10 cellular contexts compared by ENCODE assay signal in genomic region chr2:43268066-43268971, GRCh38. TPM values are rescaled to one million over a fixed set of nuclear protein-coding genes. Genes with fewer than 3 reads are reported as not detected.
A peak's percentile ranks its signal among the peaks of the same experiment; 100 is the strongest.
DNase-seq lines count a peak whose midpoint lies in the region; ATAC-seq, FAIRE-seq and TF ChIP-seq lines count a peak whose summit lies in the region.
"Had no signal": no experiment of that assay in that cellular context is flagged by ENCODE, and none has a peak within 500 bp of the region (broad histone marks: within the 10 kb centered on the region; RNA-seq: fewer than 3 reads in every experiment).

No MANE protein-coding gene starts in this region.

- no peaks in the 10 kb centered on the region for H3K27me3 Mint-ChIP-seq in H9 (ENCODE audit: low read depth)
- H3K27me3 Mint-ChIP-seq in central memory CD8-positive, alpha-beta T cell = no peaks in the 10 kb centered on the region
- H3K27me3 Mint-ChIP-seq: activated B cell treated with CpG ODN at 0.5 μM for 24 hours had no signal

- no peaks in the 10 kb centered on the region for H3K23me2 ChIP-seq in H9 (ENCODE audit: insufficient read length, low read depth, low read length, poor library complexity, severe bottlenecking)

- H2AFZ ChIP-seq in H9 (ENCODE audit: low read length) (no peak overlapping the region), hepatocyte (no peak overlapping the region)

- no peaks in the 10 kb centered on the region for H3K9me3 ChIP-seq in H9 (ENCODE audit: control insufficient read depth, low read depth, low read length)
- no peaks in the 10 kb centered on the region for H3K9me3 ChIP-seq in hepatocyte (ENCODE audit: low read depth)
- no peaks in the 10 kb centered on the region for H3K9me3 ChIP-seq in small intestine (ENCODE audit: control insufficient read depth, low read depth)

- peak overlapping the region in 2 of 3 experiments; percentile 82 to 88; a peak in 3 of 7 replicates for H3K27ac Mint-ChIP-seq in H9
- H3K27ac Mint-ChIP-seq in central memory CD8-positive, alpha-beta T cell (ENCODE audit: low read depth) = peak overlapping the region; percentile 62
- H3K27ac Mint-ChIP-seq: activated B cell treated with CpG ODN at 0.5 μM for 24 hours had no signal

- H3K56ac ChIP-seq in H9 (ENCODE audit: insufficient read length, low read depth, low read length) = no peak overlapping the region

- H3K4me1 ChIP-seq in H9 (ENCODE audit: insufficient read depth, low read length) (no peaks in the 10 kb centered on the region), hepatocyte (ENCODE audit: insufficient read depth) (peaks cover 35% of the 10 kb centered on the region), small intestine (ENCODE audit: control insufficient read depth in 2 of 2, insufficient read depth in 1 of 2, low read depth in 1 of 2, low read length in 1 of 2) (peaks cover 0 to 3% of the 10 kb centered on the region in 2 donors)

- TF ChIP-seq CTCF in H9 (conservative IDR thresholded peaks at IDR 0.05) (no peak), hepatocyte (IDR thresholded peaks at IDR 0.05; ENCODE audit: poor library complexity) (no peak)

- no peaks in the 10 kb centered on the region for H3K79me1 ChIP-seq in H9 (ENCODE audit: insufficient read depth, low read depth, low read length, poor library complexity, severe bottlenecking)

- no peak overlapping the region for H2BK12ac ChIP-seq in H9 (ENCODE audit: insufficient read length, low read depth, low read length)

- DNase-seq in H9 = no peak
- no peak for DNase-seq in central memory CD8-positive, alpha-beta T cell (ENCODE audit: low spot score in 2 of 2)
- no peak for DNase-seq in hepatocyte (ENCODE audit: low spot score)
- no peak for DNase-seq in small intestine
- no peak for DNase-seq in mucosa of gallbladder (ENCODE audit: low spot score)
- DNase-seq in hepatic stellate cell (ENCODE audit: low spot score) = no peak
- DNase-seq: activated B cell treated with CpG ODN at 0.5 μM for 24 hours; activated naive CD4-positive, alpha-beta T cell treated with Interleukin-2 at 50 U/mL for 16 hours had no signal

- no peak overlapping the region for H3K9ac ChIP-seq in H9 (ENCODE audit: extremely low read depth, insufficient read length, low read length)

- H3K9me3 Mint-ChIP-seq in H9 = no peaks in the 10 kb centered on the region
- H3K9me3 Mint-ChIP-seq in central memory CD8-positive, alpha-beta T cell = no peaks in the 10 kb centered on the region
- H3K9me3 Mint-ChIP-seq: activated B cell treated with CpG ODN at 0.5 μM for 24 hours had no signal

- no peak overlapping the region for H2BK20ac ChIP-seq in H9 (ENCODE audit: low read depth, low read length, poor library complexity, severe bottlenecking)

- H3K4me3 ChIP-seq in hepatocyte = no peak overlapping the region
- no peak overlapping the region for H3K4me3 ChIP-seq in small intestine (ENCODE audit: low read depth in 1 of 2, low read length in 2 of 2)

- H3K9me2 ChIP-seq in hepatocyte (replicated peaks; ENCODE audit: insufficient read depth) = no peaks in the 10 kb centered on the region

- H2BK120ac ChIP-seq in H9 (ENCODE audit: low read depth, low read length, poor library complexity, severe bottlenecking) = no peak overlapping the region

- H3K36me3 ChIP-seq in hepatocyte (replicated peaks; ENCODE audit: insufficient read depth, low read depth) = no peaks in the 10 kb centered on the region
- no peaks in the 10 kb centered on the region for H3K36me3 ChIP-seq in small intestine (ENCODE audit: control insufficient read depth in 2 of 2, insufficient read depth in 2 of 2, low read length in 2 of 2)

- no peak overlapping the region for H4K8ac ChIP-seq in H9 (replicated peaks; ENCODE audit: insufficient read length, low read depth, low read length)

- ATAC-seq in central memory CD8-positive, alpha-beta T cell (replicated peaks; ENCODE audit: extremely low read depth, poor library complexity, severe bottlenecking) = no peak
- ATAC-seq in HG03139 (IDR thresholded peaks at IDR 0.05; ENCODE audit: unreplicated experiment) (no peak), HG03565 (IDR thresholded peaks at IDR 0.05; ENCODE audit: unreplicated experiment) (no peak)

- no CpG with 5 or more reads among the region's 10 CpGs for WGBS in H9 (ENCODE audit: extremely low coverage, insufficient read length, low lambda C conversion rate)
- 84% methylated on average over 10 of the region's 10 CpGs for WGBS in hepatocyte (ENCODE audit: low lambda C conversion rate, missing lambda C conversion rate)
- 74% methylated on average over 10 of the region's 10 CpGs for WGBS in small intestine, 3 donors

- FAIRE-seq in small intestine (lab: Jason Lieb, UNC) = no peak

- peaks cover 31 to 50% of the 10 kb centered on the region in 2 experiments for H3K4me1 Mint-ChIP-seq in H9
- H3K4me1 Mint-ChIP-seq in central memory CD8-positive, alpha-beta T cell = peaks cover 10% of the 10 kb centered on the region
- H3K4me1 Mint-ChIP-seq: activated B cell treated with CpG ODN at 0.5 μM for 24 hours had no signal

- H3K18ac ChIP-seq in H9 (ENCODE audit: insufficient read length, low read depth, low read length) = no peak overlapping the region

- H2BK15ac ChIP-seq in H9 (ENCODE audit: low read depth, low read length) = no peak overlapping the region

- H3K4me3 Mint-ChIP-seq in H9 = no peak overlapping the region
- H3K4me3 Mint-ChIP-seq in central memory CD8-positive, alpha-beta T cell = no peak overlapping the region
- H3K4me3 Mint-ChIP-seq: activated B cell treated with CpG ODN at 0.5 μM for 24 hours had no signal

- no peaks in the 10 kb centered on the region; a peak in 1 of 7 replicates for H3K36me3 Mint-ChIP-seq in H9 (ENCODE audit: insufficient read depth in 1 of 3, low read depth in 3 of 3)
- peaks cover 11% of the 10 kb centered on the region for H3K36me3 Mint-ChIP-seq in central memory CD8-positive, alpha-beta T cell (ENCODE audit: insufficient read depth)

- no peak overlapping the region for H3K4me2 ChIP-seq in H9 (ENCODE audit: insufficient read depth, insufficient read length, low read length)
- H3K4me2 ChIP-seq in hepatocyte = peak overlapping the region; percentile 23

- H3T11ph ChIP-seq in H9 (ENCODE audit: low read length) = no peak overlapping the region

- H3K14ac ChIP-seq in H9 (ENCODE audit: insufficient read depth, low read length) = no peak overlapping the region; the same call in 1 of the 2 replicates

- H3K27ac ChIP-seq in H9 (ENCODE audit: insufficient read length, low read depth, low read length) (no peak overlapping the region), hepatocyte (peak overlapping the region; percentile 89), small intestine (ENCODE audit: low read depth in 1 of 2, low read length in 1 of 2) (peak overlapping the region; percentile 37 to 91)

- H3K4ac ChIP-seq in H9 (ENCODE audit: low read depth, low read length) = no peak overlapping the region

- no peak overlapping the region for H4K91ac ChIP-seq in H9 (ENCODE audit: insufficient read length, low read depth, low read length)

- H3K79me2 ChIP-seq in H9 (ENCODE audit: insufficient read depth, low read length) = no peaks in the 10 kb centered on the region
- no peaks in the 10 kb centered on the region for H3K79me2 ChIP-seq in hepatocyte

- H3K23ac ChIP-seq in H9 (ENCODE audit: insufficient read length, low read depth, low read length) = no peak overlapping the region

- H2BK5ac ChIP-seq in H9 (ENCODE audit: insufficient read length, low read length) = no peak overlapping the region

- no peak overlapping the region for H4K5ac ChIP-seq in H9 (ENCODE audit: insufficient read length, low read depth, low read length)

- H3K27me3 ChIP-seq in H9 (ENCODE audit: insufficient read depth, low read length) = no peaks in the 10 kb centered on the region
- H3K27me3 ChIP-seq in hepatocyte = no peaks in the 10 kb centered on the region
- H3K27me3 ChIP-seq in small intestine (ENCODE audit: control insufficient read depth in 2 of 2, insufficient read depth in 2 of 2, low read length in 2 of 2) = no peaks in the 10 kb centered on the region

- no peak overlapping the region for H2AK5ac ChIP-seq in H9 (ENCODE audit: insufficient read length, low read length)

- no peaks in the 10 kb centered on the region for H4K20me1 ChIP-seq in H9 (ENCODE audit: control insufficient read depth, insufficient read depth, insufficient read length)
- no peaks in the 10 kb centered on the region for H4K20me1 ChIP-seq in hepatocyte (ENCODE audit: insufficient read depth, poor library complexity, severe bottlenecking)

RNA-seq across cellular contexts. Expression of gene ZFP36L2, which starts 41.9 kb away (rescaled TPM):
- total RNA-seq in H9 (2021) (105 and 110 TPM in 2 replicates), hepatocyte (77.6 and 85.1 TPM in 2 replicates), mucosa of gallbladder (209 TPM)
- polyA plus RNA-seq in hepatocyte (266 and 285 TPM in 2 replicates), small intestine (10 to 100 TPM; 62.1 to 98.9 (median 98.8) TPM)
